ENCODE assay signal across 8 cellular contexts in genomic region chr9:129383005-129383414, GRCh38.
DNase-seq lines count a peak whose midpoint lies in the region; ATAC-seq and TF ChIP-seq lines count a peak whose summit lies in the region.

No MANE protein-coding gene starts in this region.

- WGBS in heart left ventricle, 4 donors = 0 to 9% (median 5%) methylated on average over 7 to 14 of the region's 14 CpGs; no CpG with 5 or more reads in 1 of the 4 donors

- TF ChIP-seq POLR2A in heart left ventricle (IDR thresholded peaks at IDR 0.05) = no peak

- no peaks in the 10 kb centered on the region for H3K36me3 Mint-ChIP-seq in activated T-cell treated with anti-CD3 and anti-CD28 coated beads, Interleukin-2, amount 50 U/mL, for 4 hours (ENCODE audit: insufficient read depth)
- H3K36me3 Mint-ChIP-seq in activated B cell treated with CpG ODN at 0.5 μM for 24 hours (ENCODE audit: low read depth) = no peaks in the 10 kb centered on the region
- H3K36me3 Mint-ChIP-seq in progenitor cell of endocrine pancreas (ENCODE audit: insufficient read depth) = no peaks in the 10 kb centered on the region

- H3K27me3 ChIP-seq in heart left ventricle = no peaks in the 10 kb centered on the region

- H3K4me1 Mint-ChIP-seq in activated T-cell treated with anti-CD3 and anti-CD28 coated beads, Interleukin-2, amount 50 U/mL, for 4 hours (ENCODE audit: low read depth) = peaks cover 13% of the 10 kb centered on the region
- peaks cover 24% of the 10 kb centered on the region for H3K4me1 Mint-ChIP-seq in activated B cell treated with CpG ODN at 0.5 μM for 24 hours
- H3K4me1 Mint-ChIP-seq in progenitor cell of endocrine pancreas (ENCODE audit: low read depth) = peaks cover 10% of the 10 kb centered on the region

- H3K4me3 Mint-ChIP-seq in activated T-cell treated with anti-CD3 and anti-CD28 coated beads, Interleukin-2, amount 50 U/mL, for 4 hours = peak overlapping the region; percentile 62
- H3K4me3 Mint-ChIP-seq in activated B cell treated with CpG ODN at 0.5 μM for 24 hours (peak overlapping the region; percentile 80), progenitor cell of endocrine pancreas (ENCODE audit: low read depth) (peak overlapping the region; percentile 62)

- CTCF ChIA-PET in activated B cell treated with CpG ODN at 0.5 μM for 24 hours (lab: Charles Lee) = interaction anchor here (0.9 to 2.1 kb wide), 6 partner anchors 62 to 243 kb away, joined by 3 to 10 read pairs (median 4); no protein-coding TSS in a partner anchor

- H3K27ac Mint-ChIP-seq in activated B cell treated with CpG ODN at 0.5 μM for 24 hours (no peak overlapping the region), progenitor cell of endocrine pancreas (peak overlapping the region; percentile 95)

- intact Hi-C loops in activated B cell treated with CpG ODN at 0.5 μM for 24 hours (cut with micrococcal nuclease) = loop anchor here (1.0 to 5.0 kb wide), 10 partner anchors 30 to 244 kb away; partner anchors contain the start of gene IER5L
- intact Hi-C loops in heart left ventricle (cut with DNase I) = loop anchor here in 4 of 10 donors (1.0 to 10.0 kb wide), 7 partner anchors 30 to 224 kb away; partner anchors contain the start of gene IER5L (in 2 of the 4)

- no peak for DNase-seq in activated T-cell treated with anti-CD3 and anti-CD28 coated beads, Interleukin-2, amount 50 U/mL, for 4 hours
- DNase-seq in activated T-cell treated with anti-CD3 and anti-CD28 coated beads, Interleukin-2, amount 50 U/mL, for 48 hours = no peak
- DNase-seq in activated B cell treated with CpG ODN at 0.5 μM for 24 hours = no peak
- DNase-seq in heart left ventricle = peak; percentile 50 to 77 (median 64)
- DNase-seq in progenitor cell of endocrine pancreas (ENCODE audit: low spot score, unreplicated experiment) = peak; percentile 38
- DNase-seq in NCI-H2227 (lab: John Stamatoyannopoulos, UW; ENCODE audit: unreplicated experiment) = no peak
- DNase-seq in NCI-H524 treated with DMSO at 0.1 percent for 48 hours (lab: John Stamatoyannopoulos, UW) = no peak
- no peak for DNase-seq in OCI-M1 (lab: John Stamatoyannopoulos, UW)

- ATAC-seq in activated T-cell treated with anti-CD3 and anti-CD28 coated beads, Interleukin-2, amount 50 U/mL, for 4 hours = peak in 1 of 2 donors; percentile 6
- ATAC-seq in activated B cell treated with CpG ODN at 0.5 μM for 24 hours (ENCODE audit: low read depth) = peak; percentile 3
- ATAC-seq in heart left ventricle = peak; percentile 57 to 73 (median 70)

- POLR2A ChIA-PET in activated B cell treated with CpG ODN at 0.5 μM for 24 hours (lab: Charles Lee) = interaction anchor here (0.6 to 3.4 kb wide), 18 partner anchors 16 to 1191 kb away, joined by 3 to 33 read pairs (median 6); partner anchors contain the start of genes DOLPP1, IER5L and NTMT1

- H3K9me3 Mint-ChIP-seq in activated T-cell treated with anti-CD3 and anti-CD28 coated beads, Interleukin-2, amount 50 U/mL, for 4 hours = no peaks in the 10 kb centered on the region
- H3K9me3 Mint-ChIP-seq in activated B cell treated with CpG ODN at 0.5 μM for 24 hours (no peaks in the 10 kb centered on the region), progenitor cell of endocrine pancreas (ENCODE audit: low read depth) (no peaks in the 10 kb centered on the region)

- H3K27ac ChIP-seq in heart left ventricle = peak overlapping the region; percentile 90 to 98 (median 96)

- TF ChIP-seq CTCF in activated B cell treated with CpG ODN at 0.5 μM for 24 hours (IDR thresholded peaks at IDR 0.05) (no peak), heart left ventricle (IDR thresholded peaks at IDR 0.05) (no peak), progenitor cell of endocrine pancreas (IDR thresholded peaks at IDR 0.05; ENCODE audit: unreplicated experiment) (no peak)

- H3K4me3 ChIP-seq in heart left ventricle = peak overlapping the region; percentile 15 to 78 (median 64)

- no peaks in the 10 kb centered on the region for H3K9me3 ChIP-seq in heart left ventricle

- peaks cover 0 to 25% (median 15%) of the 10 kb centered on the region in 12 donors for H3K4me1 ChIP-seq in heart left ventricle

- no peaks in the 10 kb centered on the region for H3K36me3 ChIP-seq in heart left ventricle

- no peaks in the 10 kb centered on the region for H3K27me3 Mint-ChIP-seq in activated T-cell treated with anti-CD3 and anti-CD28 coated beads, Interleukin-2, amount 50 U/mL, for 4 hours (ENCODE audit: low read depth)
- H3K27me3 Mint-ChIP-seq in activated B cell treated with CpG ODN at 0.5 μM for 24 hours (peaks cover 4% of the 10 kb centered on the region), progenitor cell of endocrine pancreas (peaks cover 4% of the 10 kb centered on the region)

Comparison
In these comparisons a context has a peak if more than half of its experiments do, and no peak if none do; other contexts are left out.
1. DNase-seq: peak in heart left ventricle (5 of 5) and progenitor cell of endocrine pancreas (single experiment); none in activated T-cell treated with anti-CD3 and anti-CD28 coated beads, Interleukin-2, amount 50 U/mL, for 4 hours (single experiment), activated T-cell treated with anti-CD3 and anti-CD28 coated beads, Interleukin-2, amount 50 U/mL, for 48 hours (0 of 2), activated B cell treated with CpG ODN at 0.5 μM for 24 hours (single experiment), NCI-H2227 (single experiment), NCI-H524 treated with DMSO at 0.1 percent for 48 hours (single experiment) and OCI-M1 (single experiment).
2. Peak in every context shown above with its lines, with median percentiles within 50 percentile points of each other: H3K4me3 Mint-ChIP-seq.